1 cellular context compared by ENCODE assay signal in the genomic region with DNA sequence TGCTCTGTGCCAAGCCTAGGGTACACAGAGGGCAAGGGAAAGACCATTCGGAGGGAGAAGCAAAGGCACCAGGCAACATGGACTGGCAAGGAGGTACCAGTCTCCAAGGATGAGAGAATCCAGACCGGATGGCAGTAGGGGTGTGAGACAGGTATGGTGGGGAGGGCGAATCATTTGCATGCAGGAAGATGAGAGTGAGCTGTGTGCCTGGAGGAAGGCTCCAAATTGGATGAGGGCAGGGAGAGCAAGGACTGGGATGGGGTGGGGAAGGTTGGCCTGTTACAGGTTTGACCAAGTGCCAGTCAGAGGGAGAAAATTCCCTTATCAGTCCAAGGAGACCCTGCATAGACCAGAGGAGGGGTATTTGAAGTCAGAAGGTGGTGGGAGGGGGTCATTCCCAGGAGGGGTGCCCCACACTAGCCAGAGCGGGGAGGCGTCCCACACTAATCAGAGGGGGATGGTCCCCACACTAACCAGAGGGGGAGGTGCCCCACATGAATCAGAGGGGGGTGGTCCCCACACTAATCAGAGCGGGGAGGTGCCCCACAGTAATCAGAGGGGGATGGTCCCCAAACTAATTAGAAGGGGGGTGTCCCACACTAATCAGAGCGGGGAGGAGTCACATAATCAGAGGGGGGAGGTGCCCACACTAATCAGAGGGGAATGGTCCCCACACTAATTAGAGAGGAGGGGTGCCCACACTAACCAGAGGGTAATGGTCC.
TF ChIP-seq lines count a peak whose summit lies in the region.

No MANE protein-coding gene starts in this region.

TF ChIP-seq in K562, 482 proteins besides CTCF, POLR2A, EP300 and RAD21:
- TF ChIP-seq, protein P1, sequence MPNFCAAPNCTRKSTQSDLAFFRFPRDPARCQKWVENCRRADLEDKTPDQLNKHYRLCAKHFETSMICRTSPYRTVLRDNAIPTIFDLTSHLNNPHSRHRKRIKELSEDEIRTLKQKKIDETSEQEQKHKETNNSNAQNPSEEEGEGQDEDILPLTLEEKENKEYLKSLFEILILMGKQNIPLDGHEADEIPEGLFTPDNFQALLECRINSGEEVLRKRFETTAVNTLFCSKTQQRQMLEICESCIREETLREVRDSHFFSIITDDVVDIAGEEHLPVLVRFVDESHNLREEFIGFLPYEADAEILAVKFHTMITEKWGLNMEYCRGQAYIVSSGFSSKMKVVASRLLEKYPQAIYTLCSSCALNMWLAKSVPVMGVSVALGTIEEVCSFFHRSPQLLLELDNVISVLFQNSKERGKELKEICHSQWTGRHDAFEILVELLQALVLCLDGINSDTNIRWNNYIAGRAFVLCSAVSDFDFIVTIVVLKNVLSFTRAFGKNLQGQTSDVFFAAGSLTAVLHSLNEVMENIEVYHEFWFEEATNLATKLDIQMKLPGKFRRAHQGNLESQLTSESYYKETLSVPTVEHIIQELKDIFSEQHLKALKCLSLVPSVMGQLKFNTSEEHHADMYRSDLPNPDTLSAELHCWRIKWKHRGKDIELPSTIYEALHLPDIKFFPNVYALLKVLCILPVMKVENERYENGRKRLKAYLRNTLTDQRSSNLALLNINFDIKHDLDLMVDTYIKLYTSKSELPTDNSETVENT (CRISPR knock-in tag; IDR thresholded peaks at IDR 0.05) = no peak
- TF ChIP-seq MED1 (CRISPR knock-in tag; IDR thresholded peaks at IDR 0.05; ENCODE audit: borderline replicate concordance) (0 out of 2 replicates have a peak, but pooled peaks have one; percentile 35), ZNF133 (CRISPR knock-in tag; IDR thresholded peaks at IDR 0.05) (no peak), KDM2B (CRISPR knock-in tag; IDR thresholded peaks at IDR 0.05) (no peak)
- TF ChIP-seq, protein P2, sequence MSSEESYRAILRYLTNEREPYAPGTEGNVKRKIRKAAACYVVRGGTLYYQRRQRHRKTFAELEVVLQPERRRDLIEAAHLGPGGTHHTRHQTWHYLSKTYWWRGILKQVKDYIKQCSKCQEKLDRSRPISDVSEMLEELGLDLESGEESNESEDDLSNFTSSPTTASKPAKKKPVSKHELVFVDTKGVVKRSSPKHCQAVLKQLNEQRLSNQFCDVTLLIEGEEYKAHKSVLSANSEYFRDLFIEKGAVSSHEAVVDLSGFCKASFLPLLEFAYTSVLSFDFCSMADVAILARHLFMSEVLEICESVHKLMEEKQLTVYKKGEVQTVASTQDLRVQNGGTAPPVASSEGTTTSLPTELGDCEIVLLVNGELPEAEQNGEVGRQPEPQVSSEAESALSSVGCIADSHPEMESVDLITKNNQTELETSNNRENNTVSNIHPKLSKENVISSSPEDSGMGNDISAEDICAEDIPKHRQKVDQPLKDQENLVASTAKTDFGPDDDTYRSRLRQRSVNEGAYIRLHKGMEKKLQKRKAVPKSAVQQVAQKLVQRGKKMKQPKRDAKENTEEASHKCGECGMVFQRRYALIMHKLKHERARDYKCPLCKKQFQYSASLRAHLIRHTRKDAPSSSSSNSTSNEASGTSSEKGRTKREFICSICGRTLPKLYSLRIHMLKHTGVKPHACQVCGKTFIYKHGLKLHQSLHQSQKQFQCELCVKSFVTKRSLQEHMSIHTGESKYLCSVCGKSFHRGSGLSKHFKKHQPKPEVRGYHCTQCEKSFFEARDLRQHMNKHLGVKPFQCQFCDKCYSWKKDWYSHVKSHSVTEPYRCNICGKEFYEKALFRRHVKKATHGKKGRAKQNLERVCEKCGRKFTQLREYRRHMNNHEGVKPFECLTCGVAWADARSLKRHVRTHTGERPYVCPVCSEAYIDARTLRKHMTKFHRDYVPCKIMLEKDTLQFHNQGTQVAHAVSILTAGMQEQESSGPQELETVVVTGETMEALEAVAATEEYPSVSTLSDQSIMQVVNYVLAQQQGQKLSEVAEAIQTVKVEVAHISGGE (CRISPR knock-in tag; IDR thresholded peaks at IDR 0.05) = no peak
